ENCODE assay signal across 1 cellular context in genomic region chr17:7047566-7047965, GRCh38.
A peak's percentile ranks its signal among the peaks of the same experiment; 100 is the strongest.
TF ChIP-seq lines count a peak whose summit lies in the region.

No MANE protein-coding gene starts in this region.

TF ChIP-seq in GM12878, 131 proteins besides CTCF, POLR2A, EP300 and RAD21:
- TF ChIP-seq JUNB (IDR thresholded peaks at IDR 0.05) (peak; percentile 64), EZH2 (IDR thresholded peaks at IDR 0.05; ENCODE audit: borderline replicate concordance, control insufficient read depth, low read depth, low read length) (no peak), FOS (IDR thresholded peaks at IDR 0.05; ENCODE audit: borderline replicate concordance, extremely low read depth, insufficient read length) (no peak), MLLT1 (IDR thresholded peaks at IDR 0.05) (0 out of 2 replicates have a peak, but pooled peaks have one; percentile 10)
TF ChIP-seq in GM12878: peak in this region for 2.
